Comparison of ENCODE assay signal across 8 cellular contexts in genomic region chr9:38045939-38046338, GRCh38. TPM values are rescaled to one million over a fixed set of nuclear protein-coding genes. Genes with fewer than 3 reads are reported as not detected.
DNase-seq lines count a peak whose midpoint lies in the region; ATAC-seq, FAIRE-seq and TF ChIP-seq lines count a peak whose summit lies in the region.
"Not testable (repeated sequence)": the region's sequence is repeated elsewhere in the genome, so short reads cannot be mapped to it uniquely, and the experiment has no call there.

No MANE protein-coding gene starts in this region.

- H4K91ac ChIP-seq in IMR-90 (ENCODE audit: insufficient read depth, low read depth, low read length), result 0 out of 2 replicates have a peak overlapping the region, but pooled peaks have one; percentile 35

- not testable (repeated sequence) for H3K18ac ChIP-seq in IMR-90 (ENCODE audit: low read depth, low read length)

- peaks cover 66% of the 10 kb centered on the region for H3K79me2 ChIP-seq in osteoblast (ENCODE audit: insufficient read depth, low read length)

- H3K27ac ChIP-seq in A549, result peak overlapping the region; percentile 94 to 97
- H3K27ac ChIP-seq in IMR-90 (ENCODE audit: insufficient read depth, low read length), result not testable (repeated sequence)
- peak overlapping the region; percentile 93 for H3K27ac ChIP-seq in SJSA1
- H3K27ac ChIP-seq in breast epithelium, result peak overlapping the region; percentile 89 to 93
- peak overlapping the region; percentile 9 to 95 (median 28) for H3K27ac ChIP-seq in right lobe of liver
- H3K27ac ChIP-seq in osteoblast (ENCODE audit: low read depth, low read length), result peak overlapping the region; percentile 91
- peak overlapping the region; percentile 26 to 88 (median 87) for H3K27ac ChIP-seq in stomach

- not testable (repeated sequence) for H3K27me3 ChIP-seq in IMR-90 (ENCODE audit: control insufficient read depth, insufficient read depth, low read length); SJSA1 (replicated peaks); breast epithelium; right lobe of liver; osteoblast (ENCODE audit: insufficient read depth, low read length); stomach

- TF ChIP-seq POLR2A in A549 (IDR thresholded peaks at IDR 0.05; ENCODE audit: low read length); IMR-90 (IDR thresholded peaks at IDR 0.05; ENCODE audit: low read depth, low read length); breast epithelium (IDR thresholded peaks at IDR 0.05); right lobe of liver (IDR thresholded peaks at IDR 0.05); stomach (IDR thresholded peaks at IDR 0.05): not testable (repeated sequence)

- peak overlapping the region; percentile 23; the same call in 2 of the 3 replicates for H2BK15ac ChIP-seq in IMR-90 (ENCODE audit: low read depth, low read length)

- POLR2A ChIA-PET in A549 (lab: Yijun Ruan, JAX); IMR-90 (lab: Charles Lee; ENCODE audit: unreplicated experiment): not testable (repeated sequence)

- 87% methylated on average over 10 of the region's 10 CpGs for WGBS in A549 (ENCODE audit: missing lambda C conversion rate)
- 92% methylated on average over 9 of the region's 10 CpGs; no CpG with 5 or more reads in 1 of the 2 experiments for WGBS in IMR-90 (ENCODE audit: extremely low coverage in 2 of 2, insufficient read length in 1 of 2), 2 experiments
- WGBS in right lobe of liver (ENCODE audit: insufficient coverage, low coverage, low lambda C conversion rate, missing lambda C conversion rate), result 45% methylated on average over 10 of the region's 10 CpGs
- WGBS in stomach, 5 donors, result 42 to 62% (median 53%) methylated on average over 10 of the region's 10 CpGs

- not testable (repeated sequence) for H2AFZ ChIP-seq in IMR-90 (replicated peaks; ENCODE audit: low read length, poor library complexity); osteoblast (ENCODE audit: low read length)

- not testable (repeated sequence) for TF ChIP-seq EP300 in A549 (IDR thresholded peaks at IDR 0.05); stomach (IDR thresholded peaks at IDR 0.05)

- H2BK120ac ChIP-seq in IMR-90 (ENCODE audit: low read depth, low read length), result peak overlapping the region; percentile 87; the same call in 1 of the 2 replicates

- not testable (repeated sequence) for H2AK9ac ChIP-seq in IMR-90 (replicated peaks; ENCODE audit: low read depth, low read length, poor library complexity)

- peak overlapping the region; percentile 90 for H3K4me2 ChIP-seq in A549
- not testable (repeated sequence) for H3K4me2 ChIP-seq in IMR-90 (ENCODE audit: low read depth, low read length); osteoblast (ENCODE audit: insufficient read depth, low read length)

- intact Hi-C loops in IMR-90 (cut with micrococcal nuclease), result loop anchor here (2.0 kb wide), 1 partner anchor 19 kb away; no protein-coding TSS in a partner anchor
- intact Hi-C loops in breast epithelium (cut with DNase I; ENCODE audit: low total_unique reads); Right ventricle myocardium superior (cut with DNase I); right lobe of liver (cut with DNase I); stomach (cut with DNase I; ENCODE audit: low total_unique reads): not testable (repeated sequence)

- in situ Hi-C loops in IMR-90 (cut with MboI; ENCODE audit: low sequenced_read_pairs), result not testable (repeated sequence)

- CTCF ChIA-PET in A549 (lab: Yijun Ruan, JAX), result interaction anchor here (1.0 to 3.2 kb wide), 5 partner anchors 14 to 132 kb away, joined by 3 to 10 read pairs (median 7); no protein-coding TSS in a partner anchor
- CTCF ChIA-PET in IMR-90 (lab: Yijun Ruan, JAX), result not testable (repeated sequence)

- H2AK5ac ChIP-seq in IMR-90 (ENCODE audit: low read depth, low read length), result not testable (repeated sequence)

- not testable (repeated sequence) for TF ChIP-seq CTCF in A549 (IDR thresholded peaks at IDR 0.05); IMR-90 (conservative IDR thresholded peaks at IDR 0.05; ENCODE audit: low read depth, low read length); breast epithelium (IDR thresholded peaks at IDR 0.05); right lobe of liver (IDR thresholded peaks at IDR 0.05); osteoblast (IDR thresholded peaks at IDR 0.05; ENCODE audit: extremely low read depth, low read depth, low read length); stomach (IDR thresholded peaks at IDR 0.05)

- H4K8ac ChIP-seq in IMR-90 (ENCODE audit: low read depth in 2 of 2, low read length in 2 of 2), result peak overlapping the region in 1 of 2 experiments; percentile 42; a peak in 1 of 4 replicates

- H3K4me1 ChIP-seq in A549 (peaks cover 76% of the 10 kb centered on the region), IMR-90 (ENCODE audit: control insufficient read depth, insufficient read depth, low read length) (peaks cover 26% of the 10 kb centered on the region), SJSA1 (replicated peaks) (peaks cover 46% of the 10 kb centered on the region), breast epithelium (peaks cover 0 to 36% of the 10 kb centered on the region in 2 donors), right lobe of liver (peaks cover 5 to 73% (median 27%) of the 10 kb centered on the region in 4 donors), osteoblast (ENCODE audit: insufficient read depth, low read length) (peaks cover 34% of the 10 kb centered on the region), stomach (peaks cover 50 to 83% (median 72%) of the 10 kb centered on the region in 4 donors)

- peak overlapping the region; percentile 71 for H2BK20ac ChIP-seq in IMR-90 (ENCODE audit: low read depth, low read length)

- not testable (repeated sequence) for H3K56ac ChIP-seq in IMR-90 (ENCODE audit: extremely low read depth, insufficient read depth, low read length)

- dilution Hi-C loops in IMR-90 (cut with HindIII; ENCODE audit: low sequenced_read_pairs, unreplicated experiment), result not testable (repeated sequence)

- H3K9me3 ChIP-seq in A549; IMR-90 (ENCODE audit: control insufficient read depth, insufficient read depth, low read length); SJSA1 (replicated peaks); breast epithelium; right lobe of liver; osteoblast (ENCODE audit: low read depth, low read length); stomach: not testable (repeated sequence)

- FAIRE-seq in A549 (lab: Jason Lieb, UNC), result not testable (repeated sequence)

- H3K4me3 ChIP-seq in A549; IMR-90 (ENCODE audit: insufficient read depth, low read depth, low read length); SJSA1; breast epithelium; right lobe of liver; osteoblast (ENCODE audit: insufficient read depth, low read length); stomach: not testable (repeated sequence)

- peak overlapping the region; percentile 4; the same call in 1 of the 2 replicates for H3K23ac ChIP-seq in IMR-90 (ENCODE audit: low read depth, low read length)

- H4K20me1 ChIP-seq in IMR-90 (ENCODE audit: insufficient read depth, low read length), result peaks cover 70% of the 10 kb centered on the region
- peaks cover 15% of the 10 kb centered on the region for H4K20me1 ChIP-seq in osteoblast (ENCODE audit: insufficient read depth, low read length)

- peaks cover 54% of the 10 kb centered on the region for H3K9me1 ChIP-seq in IMR-90 (ENCODE audit: insufficient read depth, low read length)

- peak overlapping the region; percentile 47; the same call in 1 of the 2 replicates for H3K14ac ChIP-seq in IMR-90 (replicated peaks; ENCODE audit: low read depth, low read length)

- peaks cover 32 to 93% of the 10 kb centered on the region in 2 experiments; a peak in 3 of 4 replicates for H3K79me1 ChIP-seq in IMR-90 (ENCODE audit: low read depth in 1 of 2, low read length in 2 of 2)

- TF ChIP-seq RAD21 in A549 (conservative IDR thresholded peaks at IDR 0.05 in 1 of 2, IDR thresholded peaks at IDR 0.05 in 1 of 2); IMR-90 (IDR thresholded peaks at IDR 0.05; ENCODE audit: low read length): not testable (repeated sequence)

- H2BK5ac ChIP-seq in IMR-90 (ENCODE audit: low read depth, low read length, poor library complexity, severe bottlenecking), result not testable (repeated sequence)

- H3K4ac ChIP-seq in IMR-90 (ENCODE audit: low read depth, low read length), result peak overlapping the region; percentile 87; the same call in 1 of the 2 replicates

- DNase-seq in A549 (ENCODE audit: low read depth in 1 of 2, low spot score in 1 of 2); IMR-90; SJSA1 (ENCODE audit: low read depth in 1 of 2, low spot score in 2 of 2); breast epithelium (ENCODE audit: low spot score in 2 of 2); right lobe of liver; osteoblast (ENCODE audit: insufficient read length, low spot score, missing footprints); stomach: not testable (repeated sequence)
- peak; percentile 7 for DNase-seq in Right ventricle myocardium superior

- not testable (repeated sequence) for H3K9ac ChIP-seq in IMR-90 (ENCODE audit: low read depth, low read length)

- not testable (repeated sequence) for H3K36me3 ChIP-seq in IMR-90 (ENCODE audit: control insufficient read depth, insufficient read depth, low read length); breast epithelium; right lobe of liver; osteoblast (ENCODE audit: insufficient read depth, low read length); stomach
- H3K36me3 ChIP-seq in SJSA1, result peaks cover 16% of the 10 kb centered on the region

- not testable (repeated sequence) for ATAC-seq in A549; IMR-90 (ENCODE audit: low read depth); Right ventricle myocardium superior (ENCODE audit: poor library complexity); right lobe of liver

- BruUV-seq in IMR-90 (replicated peaks; lab: Mats Ljungman, UMichigan), result not testable (repeated sequence)

- H4K5ac ChIP-seq in IMR-90 (ENCODE audit: low read depth, low read length), result not testable (repeated sequence)

RNA-seq across cellular contexts. Expression of gene SHB, which starts 23.1 kb away (rescaled TPM):
- 15.4 and 16.4 TPM in 2 replicates for polyA plus RNA-seq in A549 (2011; rRNA removed)
- 20.9 and 25.8 TPM in 2 replicates for polyA plus RNA-seq in A549 (2012; cell fraction: cytosol; rRNA removed)
- polyA plus RNA-seq in A549 (2012; cell fraction: nucleus; rRNA removed), result 18.9 and 20.7 TPM in 2 replicates
- polyA plus RNA-seq in A549 (2017; fragmentation: RNase III; extraction: RNeasy Plus Mini Kit Qiagen cat#74134 plus additional on column Dnase treatment), result 21.6 to 22.4 TPM (median 22.0 TPM) in 3 replicates
- polyA minus RNA-seq in A549 (2011; rRNA and poly(A)+ RNA removed), result 23.8 and 23.9 TPM in 2 replicates
- total RNA-seq in IMR-90 (2012; rRNA removed), result 6.1 and 7.8 TPM in 2 replicates
- 20.4 and 22.9 TPM in 2 replicates for polyA plus RNA-seq in IMR-90 (2012; rRNA removed)
- 15.8 and 28.1 TPM in 2 replicates for polyA plus RNA-seq in IMR-90 (2012; cell fraction: cytosol; rRNA removed)
- 36.9 and 39.5 TPM in 2 replicates for polyA plus RNA-seq in IMR-90 (2012; cell fraction: nucleus; rRNA removed; ENCODE audit: low replicate concordance)
- 12.1 and 19.3 TPM in 2 replicates for total RNA-seq in SJSA1 (2014; rRNA removed; shearing (Covaris generic))
- 10 to 100 TPM in 2 of 3 donors, 1 to 10 TPM in 1; 3.8 to 18.7 (median 17.9) TPM for total RNA-seq in breast epithelium
- total RNA-seq in Right ventricle myocardium superior, result 15.0 TPM
- total RNA-seq in right lobe of liver, result 10 to 100 TPM; 12.0 to 43.1 (median 21.9) TPM
- total RNA-seq in osteoblast, result 8.8 and 9.4 TPM in 2 replicates
- total RNA-seq in stomach, result 10 to 100 TPM in 3 of 5 donors, 1 to 10 TPM in 2; 3.5 to 37.7 (median 14.8) TPM
- polyA plus RNA-seq in stomach, result 1 to 10 TPM; 6.7 to 9.0 (median 7.3) TPM
